In genomic region chr1:39760074-39761008, GRCh38 we compare ENCODE assay signal across 33 cellular contexts. TPM values are rescaled to one million over a fixed set of nuclear protein-coding genes. Genes with fewer than 3 reads are reported as not detected.
"Had no signal": no experiment of that assay in that cellular context is flagged by ENCODE, and none has a peak within 500 bp of the region (broad histone marks: within the 10 kb centered on the region; RNA-seq: fewer than 3 reads in every experiment).

No MANE protein-coding gene starts in this region.

- H3K9me3 Mint-ChIP-seq: activated CD4-positive, alpha-beta memory T cell treated with anti-CD3 and anti-CD28 coated beads for 36 hours; activated CD4-positive, alpha-beta T cell treated with anti-CD3 and anti-CD28 coated beads, Interleukin-2, amount 10 ng/mL, durations not matched to agents 24 days and 14 days; activated naive CD4-positive, alpha-beta T cell treated with anti-CD3 and anti-CD28 coated beads, Interleukin-2, amount 50 U/mL, for 24 hours; activated naive CD8-positive, alpha-beta T cell treated with anti-CD3 and anti-CD28 coated beads, Interleukin-2, amount 50 U/mL, for 24 hours; activated T-cell treated with anti-CD3 and anti-CD28 coated beads, Interleukin-2, amount 50 U/mL, for 24 hours; mesothelial cell of epicardium; naive B cell; neural crest cell; stimulated activated naive B cell treated with anti-CD40 and anti-IgM and Interleukin-4, amounts not matched to agents 10 μg/mL and 1 μg/mL and 100 μg/mL, for 72 hours had no signal

- ATAC-seq: activated naive CD8-positive, alpha-beta T cell treated with anti-CD3 and anti-CD28 coated beads, Interleukin-2, amount 50 U/mL, for 24 hours; gastroesophageal sphincter; left colon; stimulated activated naive B cell treated with anti-CD40 and anti-IgM and Interleukin-4, amounts not matched to agents 10 μg/mL and 1 μg/mL and 100 μg/mL, for 72 hours had no signal

- H3K4me1 Mint-ChIP-seq: activated naive CD4-positive, alpha-beta T cell treated with anti-CD3 and anti-CD28 coated beads, Interleukin-2, amount 50 U/mL, for 24 hours; activated naive CD8-positive, alpha-beta T cell treated with anti-CD3 and anti-CD28 coated beads, Interleukin-2, amount 50 U/mL, for 24 hours; mesothelial cell of epicardium; neural crest cell; stimulated activated naive B cell treated with anti-CD40 and anti-IgM and Interleukin-4, amounts not matched to agents 10 μg/mL and 1 μg/mL and 100 μg/mL, for 72 hours had no signal

- H3K27ac Mint-ChIP-seq: activated CD4-positive, alpha-beta memory T cell treated with anti-CD3 and anti-CD28 coated beads for 36 hours; activated CD4-positive, alpha-beta T cell treated with anti-CD3 and anti-CD28 coated beads, Interleukin-2, amount 10 ng/mL, durations not matched to agents 24 days and 14 days; activated naive CD8-positive, alpha-beta T cell treated with anti-CD3 and anti-CD28 coated beads, Interleukin-2, amount 50 U/mL, for 24 hours; activated T-cell treated with anti-CD3 and anti-CD28 coated beads, Interleukin-2, amount 50 U/mL, for 24 hours; mesothelial cell of epicardium; stimulated activated naive B cell treated with anti-CD40 and anti-IgM and Interleukin-4, amounts not matched to agents 10 μg/mL and 1 μg/mL and 100 μg/mL, for 72 hours had no signal

- H3K4me3 Mint-ChIP-seq: activated CD4-positive, alpha-beta memory T cell treated with anti-CD3 and anti-CD28 coated beads for 36 hours; activated CD4-positive, alpha-beta T cell treated with anti-CD3 and anti-CD28 coated beads, Interleukin-2, amount 10 ng/mL, durations not matched to agents 24 days and 14 days; activated naive CD4-positive, alpha-beta T cell treated with anti-CD3 and anti-CD28 coated beads, Interleukin-2, amount 50 U/mL, for 24 hours; activated naive CD8-positive, alpha-beta T cell treated with anti-CD3 and anti-CD28 coated beads, Interleukin-2, amount 50 U/mL, for 24 hours; activated T-cell treated with anti-CD3 and anti-CD28 coated beads, Interleukin-2, amount 50 U/mL, for 24 hours; mesothelial cell of epicardium; neural crest cell; stimulated activated naive B cell treated with anti-CD40 and anti-IgM and Interleukin-4, amounts not matched to agents 10 μg/mL and 1 μg/mL and 100 μg/mL, for 72 hours had no signal

- H3K9ac ChIP-seq: parathyroid adenoma had no signal

- H3K27me3 Mint-ChIP-seq: activated CD4-positive, alpha-beta memory T cell treated with anti-CD3 and anti-CD28 coated beads for 36 hours; activated CD4-positive, alpha-beta T cell treated with anti-CD3 and anti-CD28 coated beads, Interleukin-2, amount 10 ng/mL, durations not matched to agents 24 days and 14 days; activated naive CD4-positive, alpha-beta T cell treated with anti-CD3 and anti-CD28 coated beads, Interleukin-2, amount 50 U/mL, for 24 hours; activated naive CD8-positive, alpha-beta T cell treated with anti-CD3 and anti-CD28 coated beads, Interleukin-2, amount 50 U/mL, for 24 hours; activated T-cell treated with anti-CD3 and anti-CD28 coated beads, Interleukin-2, amount 50 U/mL, for 24 hours; naive B cell; stimulated activated naive B cell treated with anti-CD40 and anti-IgM and Interleukin-4, amounts not matched to agents 10 μg/mL and 1 μg/mL and 100 μg/mL, for 72 hours had no signal

- H3K4me3 ChIP-seq: gastroesophageal sphincter, hepatocyte, right atrium auricular region, smooth muscle cell, stomach, thyroid gland, upper lobe of left lung had no signal

- DNase-seq: activated CD4-positive, alpha-beta memory T cell treated with anti-CD3 and anti-CD28 coated beads for 36 hours; activated CD4-positive, alpha-beta T cell treated with anti-CD3 and anti-CD28 coated beads, Interleukin-2, amount 10 ng/mL, durations not matched to agents 24 days and 14 days; activated CD4-positive, CD25-positive, alpha-beta regulatory T cell treated with anti-CD3 and anti-CD28 coated beads, Interleukin-2, amount 50 U/mL, for 72 hours; activated CD8-positive, alpha-beta memory T cell treated with anti-CD3 and anti-CD28 coated beads, Interleukin-2, amount 50 U/mL, for 4 hours; activated gamma-delta T cell; activated naive CD8-positive, alpha-beta T cell treated with anti-CD3 and anti-CD28 coated beads, Interleukin-2, amount 50 U/mL, for 24 hours; activated T-cell treated with anti-CD3 and anti-CD28 coated beads, Interleukin-2, amount 50 U/mL, for 24 hours; amygdala; caudate nucleus; cortex of kidney; islet precursor cell; left colon; naive B cell; nucleus accumbens; stimulated activated CD4-positive, alpha-beta T cell treated with anti-CD3 and anti-CD28 coated beads, Interleukin-1b, Interleukin-23, amount 100 ng/mL, for 48 hours; stimulated activated CD4-positive, alpha-beta T cell treated with anti-CD3 and anti-CD28 coated beads, Interleukin-4, amount 100 ng/mL, for 4 hours; stimulated activated CD8-positive, alpha-beta memory T cell treated with anti-CD3 and anti-CD28 coated beads, Interleukin-4, amount 100 ng/mL, for 48 hours; stimulated activated naive B cell treated with anti-CD40 and anti-IgM and Interleukin-4, amounts not matched to agents 10 μg/mL and 1 μg/mL and 100 μg/mL, for 72 hours; stomach; T-helper 2 cell; thyroid gland had no signal

- H3K9me3 ChIP-seq: gastroesophageal sphincter, right atrium auricular region, stomach, thyroid gland, upper lobe of left lung had no signal

- H3K4me1 ChIP-seq: parathyroid adenoma, right atrium auricular region, stomach, upper lobe of left lung had no signal

- FAIRE-seq: endothelial cell of umbilical vein had no signal

- H3K27ac ChIP-seq: gastroesophageal sphincter, hepatocyte, parathyroid adenoma, right atrium auricular region, stomach, thyroid gland, upper lobe of left lung had no signal

RNA-seq across cellular contexts. Expression of gene OXCT2, which starts 10.8 kb away (rescaled TPM):
- total RNA-seq: chondrocyte, smooth muscle cell had no signal
- polyA plus RNA-seq: smooth muscle cell had no signal

RNA-seq across cellular contexts. Expression of gene BMP8B, which starts 28.3 kb away (rescaled TPM):
- total RNA-seq: fibroblast of lung, smooth muscle cell had no signal
- polyA plus RNA-seq: endothelial cell of umbilical vein had no signal
